ENCODE assay signal across 8 cellular contexts in the genomic region with DNA sequence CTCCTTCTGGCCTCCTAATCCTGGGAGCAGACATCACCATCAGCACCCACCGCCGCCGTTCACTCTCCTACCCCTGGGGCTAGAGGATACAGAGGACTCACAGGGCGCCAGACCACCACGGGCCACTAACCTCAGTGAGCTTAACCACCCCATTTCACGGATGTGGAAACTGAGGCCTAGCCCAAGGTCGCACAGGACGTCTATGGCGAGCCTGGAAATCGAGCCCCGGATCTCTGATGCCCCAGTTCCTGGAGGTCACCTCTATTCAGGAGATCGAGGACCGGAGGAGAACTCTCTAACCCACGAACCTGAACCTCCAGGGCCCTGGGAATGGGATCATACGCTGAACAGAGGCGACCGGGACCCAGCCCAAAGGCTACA. TPM values are rescaled to one million over a fixed set of nuclear protein-coding genes. Genes with fewer than 3 reads are reported as not detected.
DNase-seq lines count a peak whose midpoint lies in the region; ATAC-seq, FAIRE-seq and TF ChIP-seq lines count a peak whose summit lies in the region.

No MANE protein-coding gene starts in this region.

- peak overlapping the region; percentile 85 for H3K9ac ChIP-seq in HUES48 (ENCODE audit: low read depth, low read length)

- no peaks in the 10 kb centered on the region for H3K9me3 Mint-ChIP-seq in CD8-positive, alpha-beta T cell
- no peaks in the 10 kb centered on the region for H3K9me3 Mint-ChIP-seq in mesothelial cell of epicardium

- peak overlapping the region; percentile 94 for H3K27ac Mint-ChIP-seq in CD8-positive, alpha-beta T cell
- peak overlapping the region; percentile 93 for H3K27ac Mint-ChIP-seq in mesothelial cell of epicardium

- ATAC-seq in CD8-positive, alpha-beta T cell = no peak
- ATAC-seq in GM21529 (IDR thresholded peaks at IDR 0.05; ENCODE audit: unreplicated experiment) (no peak), GM18517 (IDR thresholded peaks at IDR 0.05; ENCODE audit: unreplicated experiment) (no peak)

- POLR2A ChIA-PET in CD8-positive, alpha-beta T cell (lab: Charles Lee) = interaction anchor here (0.7 to 1.8 kb wide), 7 partner anchors 10 to 211 kb away, joined by 3 to 6 read pairs (median 3); a partner anchor contains a TSS

- no peaks in the 10 kb centered on the region for H3K9me3 ChIP-seq in CD8-positive, alpha-beta T cell (ENCODE audit: low read length)
- H3K9me3 ChIP-seq in HUES48 (ENCODE audit: control insufficient read depth, insufficient read depth, low read length) = no peaks in the 10 kb centered on the region

- TF ChIP-seq CTCF in CD8-positive, alpha-beta T cell (IDR thresholded peaks at IDR 0.05) = no peak
- TF ChIP-seq CTCF in bronchial epithelial cell (IDR thresholded peaks at IDR 0.05; ENCODE audit: insufficient read depth, low read length, severe bottlenecking) (no peak), mesothelial cell of epicardium (IDR thresholded peaks at IDR 0.05; ENCODE audit: unreplicated experiment) (no peak)

- H3K36me3 ChIP-seq in CD8-positive, alpha-beta T cell (ENCODE audit: insufficient read depth, low read length) = no peaks in the 10 kb centered on the region
- H3K36me3 ChIP-seq in HUES48 (ENCODE audit: control insufficient read depth, insufficient read depth, low read length) = peaks cover 18% of the 10 kb centered on the region
- H3K36me3 ChIP-seq in bronchial epithelial cell (ENCODE audit: control insufficient read depth, insufficient read depth, low read length) = peaks cover 2% of the 10 kb centered on the region

- peaks cover 19% of the 10 kb centered on the region for H3K4me1 ChIP-seq in CD8-positive, alpha-beta T cell (ENCODE audit: insufficient read depth, low read length)
- H3K4me1 ChIP-seq in HUES48 (ENCODE audit: control insufficient read depth, insufficient read depth, low read length) = peaks cover 18% of the 10 kb centered on the region

- peaks cover 39% of the 10 kb centered on the region for H3K4me1 Mint-ChIP-seq in CD8-positive, alpha-beta T cell (ENCODE audit: low read depth)
- H3K4me1 Mint-ChIP-seq in mesothelial cell of epicardium = peaks cover 20% of the 10 kb centered on the region

- no peaks in the 10 kb centered on the region for H3K27me3 Mint-ChIP-seq in CD8-positive, alpha-beta T cell (ENCODE audit: low read depth)
- peaks cover 5% of the 10 kb centered on the region for H3K27me3 Mint-ChIP-seq in mesothelial cell of epicardium (ENCODE audit: low read depth)

- peak overlapping the region; percentile 74 for H3K4me3 ChIP-seq in CD8-positive, alpha-beta T cell (ENCODE audit: low read depth, low read length)
- H3K4me3 ChIP-seq in HUES48 (ENCODE audit: low read depth, low read length) = peak overlapping the region; percentile 96
- H3K4me3 ChIP-seq in bronchial epithelial cell (ENCODE audit: low read depth, low read length) = peak overlapping the region; percentile 52

- peak overlapping the region; percentile 88 for H3K4me3 Mint-ChIP-seq in CD8-positive, alpha-beta T cell
- peak overlapping the region; percentile 93 for H3K4me3 Mint-ChIP-seq in mesothelial cell of epicardium

- intact Hi-C loops in CD8-positive, alpha-beta T cell (cut with DNase I, micrococcal nuclease) = loop anchor here (1.0 to 2.0 kb wide), 7 partner anchors 105 to 271 kb away; a partner anchor contains a TSS

- peak overlapping the region; percentile 77 for H3K27ac ChIP-seq in CD8-positive, alpha-beta T cell (ENCODE audit: low read depth, low read length)
- peak overlapping the region; percentile 71 for H3K27ac ChIP-seq in HUES48 (ENCODE audit: low read depth, low read length)

- H3K27me3 ChIP-seq in CD8-positive, alpha-beta T cell (ENCODE audit: insufficient read depth, low read length) = no peaks in the 10 kb centered on the region
- H3K27me3 ChIP-seq in HUES48 (ENCODE audit: control insufficient read depth, insufficient read depth, low read length) (no peaks in the 10 kb centered on the region), bronchial epithelial cell (ENCODE audit: control insufficient read depth, insufficient read depth, low read length) (no peaks in the 10 kb centered on the region)

- peaks cover 13% of the 10 kb centered on the region for H3K36me3 Mint-ChIP-seq in CD8-positive, alpha-beta T cell
- no peaks in the 10 kb centered on the region for H3K36me3 Mint-ChIP-seq in mesothelial cell of epicardium

- CTCF ChIA-PET in CD8-positive, alpha-beta T cell (lab: Charles Lee) = interaction anchor here (1.1 to 22.2 kb wide), 5 partner anchors 36 to 182 kb away, joined by 3 to 755 read pairs (median 5); a partner anchor contains a TSS

- FAIRE-seq in bronchial epithelial cell (lab: Jason Lieb, UNC) = no peak

- DNase-seq in CD8-positive, alpha-beta T cell = no peak
- DNase-seq in bronchial epithelial cell (ENCODE audit: low read depth) (no peak), mesothelial cell of epicardium (ENCODE audit: low spot score in 2 of 2, unreplicated experiment in 2 of 2) (no peak), DMS79 treated with DMSO at 0.1 percent for 48 hours (lab: John Stamatoyannopoulos, UW) (no peak), globus pallidus (ENCODE audit: low spot score) (no peak)

RNA-seq across cellular contexts. Expression of a gene that starts 0.3 kb away (rescaled TPM):
- total RNA-seq in CD8-positive, alpha-beta T cell = 10 to 100 TPM; 16.4 to 18.9 TPM
- total RNA-seq in bronchial epithelial cell = 71.2 and 86.9 TPM in 2 replicates
- total RNA-seq in mesothelial cell of epicardium = 41.7 to 46.3 TPM (median 44.0 TPM) in 3 replicates

RNA-seq across cellular contexts. Expression of a gene that starts 7.2 kb away (rescaled TPM):
- not detected for total RNA-seq in CD8-positive, alpha-beta T cell
- total RNA-seq in bronchial epithelial cell (not detected in 2 replicates), mesothelial cell of epicardium (not detected in 3 replicates)

RNA-seq across cellular contexts. Expression of a gene that starts 14.7 kb away (rescaled TPM):
- total RNA-seq in CD8-positive, alpha-beta T cell = 1 to 10 TPM; 4.4 to 7.5 TPM
- total RNA-seq in bronchial epithelial cell (1.0 and 1.3 TPM in 2 replicates), mesothelial cell of epicardium (2.1 to 3.3 TPM (median 2.8 TPM) in 3 replicates)

RNA-seq across cellular contexts. Expression of a gene that starts 37.3 kb away (rescaled TPM):
- 10 to 100 TPM; 44.4 to 47.2 TPM for total RNA-seq in CD8-positive, alpha-beta T cell
- total RNA-seq in bronchial epithelial cell = 7.4 and 13.6 TPM in 2 replicates
- 35.5 to 41.4 TPM (median 39.2 TPM) in 3 replicates for total RNA-seq in mesothelial cell of epicardium
